10 cellular contexts compared by ENCODE assay signal in genomic region chr1:156465747-156466365, GRCh38. TPM values are rescaled to one million over a fixed set of nuclear protein-coding genes. Genes with fewer than 3 reads are reported as not detected.
DNase-seq lines count a peak whose midpoint lies in the region; ATAC-seq and TF ChIP-seq lines count a peak whose summit lies in the region.
"Had no signal": no experiment of that assay in that cellular context is flagged by ENCODE, and none has a peak within 500 bp of the region (broad histone marks: within the 10 kb centered on the region; RNA-seq: fewer than 3 reads in every experiment).

No MANE protein-coding gene starts in this region.

- TF ChIP-seq CTCF in Calu3 (IDR thresholded peaks at IDR 0.05; ENCODE audit: unreplicated experiment) (no peak), coronary artery (IDR thresholded peaks at IDR 0.05) (no peak), progenitor cell of endocrine pancreas (IDR thresholded peaks at IDR 0.05; ENCODE audit: unreplicated experiment) (peak; percentile 11), body of pancreas (IDR thresholded peaks at IDR 0.05) (no peak)

- intact Hi-C loops in Calu3 (cut with micrococcal nuclease; ENCODE audit: unreplicated experiment) (no loop called here), body of pancreas (cut with DNase I) (no loop called here)

- no peaks in the 10 kb centered on the region for H4K20me1 ChIP-seq in Karpas-422 (ENCODE audit: insufficient read depth, low read depth, low read length)

- no peaks in the 10 kb centered on the region for H3K79me2 ChIP-seq in Karpas-422 (ENCODE audit: low read length)

- H3K4me1 Mint-ChIP-seq in Calu3 (ENCODE audit: low read depth, unreplicated experiment) (peaks cover 32% of the 10 kb centered on the region), progenitor cell of endocrine pancreas (ENCODE audit: low read depth) (no peaks in the 10 kb centered on the region)

- no peak overlapping the region for H3K9ac ChIP-seq in Karpas-422 (ENCODE audit: low read length)

- H3K27me3 ChIP-seq in Karpas-422 (ENCODE audit: low read length), result no peaks in the 10 kb centered on the region
- H3K27me3 ChIP-seq in body of pancreas, result no peaks in the 10 kb centered on the region

- H3K9me3 ChIP-seq in Karpas-422 (ENCODE audit: low read length) (no peaks in the 10 kb centered on the region), body of pancreas (no peaks in the 10 kb centered on the region)

- no peak for ATAC-seq in GM21367 (IDR thresholded peaks at IDR 0.05; ENCODE audit: unreplicated experiment)
- ATAC-seq in body of pancreas, result no peak

- peaks cover 17% of the 10 kb centered on the region for H3K36me3 ChIP-seq in Karpas-422 (ENCODE audit: insufficient read depth, low read length)
- H3K36me3 ChIP-seq in body of pancreas (replicated peaks in 1 of 2; ENCODE audit: insufficient read depth in 1 of 2, low read depth in 2 of 2), result peaks cover 15 to 21% of the 10 kb centered on the region in 2 donors

- H3K4me3 Mint-ChIP-seq in Calu3 (ENCODE audit: low read depth, unreplicated experiment), result no peak overlapping the region
- no peak overlapping the region for H3K4me3 Mint-ChIP-seq in progenitor cell of endocrine pancreas (ENCODE audit: low read depth)

- H3K27ac ChIP-seq in Karpas-422 (ENCODE audit: low read length) (no peak overlapping the region), coronary artery (peak overlapping the region; percentile 76 to 87), body of pancreas (no peak overlapping the region)

- H3K27ac Mint-ChIP-seq in Calu3 (ENCODE audit: unreplicated experiment) (no peak overlapping the region), progenitor cell of endocrine pancreas (no peak overlapping the region)

- H3K4me1 ChIP-seq in Karpas-422 (ENCODE audit: low read length) (no peaks in the 10 kb centered on the region), body of pancreas (peaks cover 14% of the 10 kb centered on the region)

- H3K27me3 Mint-ChIP-seq in Calu3 (ENCODE audit: unreplicated experiment) (no peaks in the 10 kb centered on the region), progenitor cell of endocrine pancreas (no peaks in the 10 kb centered on the region)

- H3K36me3 Mint-ChIP-seq in Calu3 (ENCODE audit: insufficient read depth, unreplicated experiment) (peaks cover 49% of the 10 kb centered on the region), progenitor cell of endocrine pancreas (ENCODE audit: insufficient read depth) (peaks cover 10% of the 10 kb centered on the region)

- 65 to 75% methylated on average over 13 to 17 of the region's 17 CpGs for whole genome bisulfite sequencing in body of pancreas, 2 donors

- peak; percentile 20 for DNase-seq in Calu3
- DNase-seq in Karpas-422, result peak; percentile 63
- DNase-seq in coronary artery (ENCODE audit: low spot score), result no peak
- DNase-seq in progenitor cell of endocrine pancreas (ENCODE audit: low spot score, unreplicated experiment), result no peak
- DNase-seq in body of pancreas, result no peak
- no peak for DNase-seq in NCI-H2107 (lab: John Stamatoyannopoulos, UW)
- DNase-seq in central memory CD4-positive, alpha-beta T cell, result no peak
- DNase-seq: activated naive CD4-positive, alpha-beta T cell; islet precursor cell had no signal

- TF ChIP-seq POLR2A in body of pancreas (IDR thresholded peaks at IDR 0.05), result no peak

- no peak overlapping the region for H3K4me3 ChIP-seq in Karpas-422 (ENCODE audit: low read length)
- peak overlapping the region; percentile 8 for H3K4me3 ChIP-seq in coronary artery
- no peak overlapping the region for H3K4me3 ChIP-seq in body of pancreas

- no peaks in the 10 kb centered on the region for H3K9me3 Mint-ChIP-seq in Calu3 (ENCODE audit: low read depth, unreplicated experiment)
- no peaks in the 10 kb centered on the region for H3K9me3 Mint-ChIP-seq in progenitor cell of endocrine pancreas (ENCODE audit: low read depth)

- no peaks in the 10 kb centered on the region for H3K9me2 ChIP-seq in Karpas-422 (replicated peaks; ENCODE audit: insufficient read depth, low read length)

- CTCF ChIA-PET in Calu3 (lab: Charles Lee), result interaction anchor here (0.6 to 1.1 kb wide), 3 partner anchors 9 to 35 kb away, joined by 3 to 4 read pairs (median 4); partner anchors contain the start of gene MEF2D

- H2AFZ ChIP-seq in Karpas-422 (ENCODE audit: low read length), result no peak overlapping the region

- no TSS peak for BruUV-seq in Calu3 (replicated peaks; lab: Mats Ljungman, UMichigan)

- no peak overlapping the region for H3K4me2 ChIP-seq in Karpas-422 (ENCODE audit: low read depth, low read length, poor library complexity, severe bottlenecking)

RNA-seq across cellular contexts. Expression of gene MEF2D, which starts 34.7 kb away (rescaled TPM):
- 48.4 and 54.1 TPM in 2 replicates for total RNA-seq in Calu3 (2022)
- total RNA-seq in Karpas-422 (2014; rRNA removed; shearing (Covaris generic); ENCODE audit: low replicate concordance), result 22.3 and 24.7 TPM in 2 replicates
- total RNA-seq in progenitor cell of endocrine pancreas, result 20.2 and 26.6 TPM in 2 replicates
- total RNA-seq in body of pancreas, result 10 to 100 TPM; 15.6 to 18.1 TPM

Comparison
In these comparisons a context has a peak if more than half of its experiments do, and no peak if none do; other contexts are left out.
1. DNase-seq: peak in Calu3 (single experiment) and Karpas-422 (single experiment); none in coronary artery (single experiment), progenitor cell of endocrine pancreas (single experiment), body of pancreas (0 of 4), NCI-H2107 (single experiment) and central memory CD4-positive, alpha-beta T cell (single experiment).
2. H3K27ac ChIP-seq: peak in coronary artery (2 of 2); none in Karpas-422 (single experiment) and body of pancreas (0 of 4).